In genomic region chr16:1826691-1827573, GRCh38 we compare ENCODE assay signal across 8 cellular contexts. TPM values are rescaled to one million over a fixed set of nuclear protein-coding genes. Genes with fewer than 3 reads are reported as not detected.
DNase-seq lines count a peak whose midpoint lies in the region; ATAC-seq and TF ChIP-seq lines count a peak whose summit lies in the region.

TSS of gene FAHD1 (plus strand) at chr16:1827206. CDS start at chr16:1827239, 33 bp downstream.
TSS of gene HAGH (minus strand) at chr16:1826825. CDS start at chr16:1826787, 38 bp downstream.

- H3K36me3 ChIP-seq in SJSA1 (peaks cover 22% of the 10 kb centered on the region), neuronal stem cell (replicated peaks in 1 of 2; ENCODE audit: control insufficient read depth in 2 of 2, insufficient read depth in 2 of 2, low read length in 2 of 2) (peaks cover 11 to 37% of the 10 kb centered on the region in 2 donors), subcutaneous abdominal adipose tissue (ENCODE audit: control insufficient read depth in 5 of 5, insufficient read depth in 5 of 5, low read length in 5 of 5) (peaks cover 0 to 33% (median 14%) of the 10 kb centered on the region in 5 donors)

- DNase-seq in GM04503 (ENCODE audit: low read depth) (peak; percentile 81), HFF-Myc (ENCODE audit: extremely low read depth, low read depth) (peak; percentile 71), MV-4-11 (lab: John Stamatoyannopoulos, UW) (peak; percentile 85), SJSA1 (ENCODE audit: low read depth in 1 of 2, low spot score in 2 of 2) (peak; percentile 91 to 98), foreskin keratinocyte (peak; percentile 88 to 95), neuronal stem cell (ENCODE audit: low spot score) (peak; percentile 95)
- DNase-seq in activated naive CD4-positive, alpha-beta T cell (lab: John Stamatoyannopoulos, UW): peak; percentile 75 to 81 (median 77)

- H3K18ac ChIP-seq in neuronal stem cell (ENCODE audit: low read length): peak within 1 kb of the TSS; percentile 98

- no peaks in the 10 kb centered on the region for H3K27me3 ChIP-seq in SJSA1 (replicated peaks)
- H3K27me3 ChIP-seq in foreskin keratinocyte: no peaks in the 10 kb centered on the region
- H3K27me3 ChIP-seq in neuronal stem cell (ENCODE audit: control insufficient read depth in 3 of 3, insufficient read depth in 3 of 3, low read depth in 1 of 3, low read length in 3 of 3): no peaks in the 10 kb centered on the region
- no peaks in the 10 kb centered on the region for H3K27me3 ChIP-seq in subcutaneous abdominal adipose tissue (ENCODE audit: control insufficient read depth in 5 of 5, insufficient read depth in 4 of 5, low read length in 5 of 5)

- peak within 1 kb of the TSS; percentile 99 for H2AFZ ChIP-seq in neuronal stem cell (ENCODE audit: low read length)

- peak; percentile 84 for ATAC-seq in foreskin keratinocyte

- H4K91ac ChIP-seq in neuronal stem cell (ENCODE audit: low read depth, low read length, poor library complexity): peak within 1 kb of the TSS; percentile 97

- H3K4me1 ChIP-seq in SJSA1 (replicated peaks): peaks cover 24% of the 10 kb centered on the region
- peaks cover 11% of the 10 kb centered on the region for H3K4me1 ChIP-seq in foreskin keratinocyte
- H3K4me1 ChIP-seq in neuronal stem cell (ENCODE audit: control insufficient read depth in 2 of 2, insufficient read depth in 1 of 2, low read depth in 1 of 2, low read length in 2 of 2): peaks cover 0 to 10% of the 10 kb centered on the region in 2 donors
- H3K4me1 ChIP-seq in subcutaneous abdominal adipose tissue (ENCODE audit: control insufficient read depth in 5 of 5, insufficient read depth in 5 of 5, low read length in 5 of 5): peaks cover 0 to 49% (median 39%) of the 10 kb centered on the region in 5 donors

- H3K23ac ChIP-seq in neuronal stem cell (ENCODE audit: low read depth, low read length, poor library complexity): peak within 1 kb of the TSS; percentile 94

- H3K4me3 ChIP-seq in HFF-Myc (replicated peaks; ENCODE audit: low read depth, low read length) (peak within 1 kb of the TSS; percentile 99), SJSA1 (peak within 1 kb of the TSS; percentile 86), neuronal stem cell (ENCODE audit: low read length in 2 of 2) (peak within 1 kb of the TSS; percentile 95 to 97), subcutaneous abdominal adipose tissue (ENCODE audit: low read depth in 1 of 5, low read length in 5 of 5) (peak within 1 kb of the TSS; percentile 88 to 100 (median 91))

- peak within 1 kb of the TSS; percentile 93 for H2BK5ac ChIP-seq in neuronal stem cell (ENCODE audit: low read length)

- peak within 1 kb of the TSS; percentile 39 for H3K27ac ChIP-seq in SJSA1
- H3K27ac ChIP-seq in foreskin keratinocyte: peak within 1 kb of the TSS; percentile 11
- H3K27ac ChIP-seq in neuronal stem cell (replicated peaks; ENCODE audit: low read length): peak within 1 kb of the TSS; percentile 31
- peak within 1 kb of the TSS; percentile 84 for H3K27ac ChIP-seq in subcutaneous abdominal adipose tissue (ENCODE audit: low read depth, low read length)

- no peak for TF ChIP-seq CTCF in HFF-Myc (IDR thresholded peaks at IDR 0.05; ENCODE audit: low read depth, low read length, missing control alignments)
- no peak for TF ChIP-seq CTCF in foreskin keratinocyte (conservative IDR thresholded peaks at IDR 0.05)

- H3K4ac ChIP-seq in neuronal stem cell (ENCODE audit: low read length): peak within 1 kb of the TSS; percentile 60

- H3K9ac ChIP-seq in neuronal stem cell (ENCODE audit: low read depth, low read length, poor library complexity) (peak within 1 kb of the TSS; percentile 99), subcutaneous abdominal adipose tissue (ENCODE audit: low read length in 5 of 5) (peak within 1 kb of the TSS; percentile 63 to 85 (median 81))

- peak within 1 kb of the TSS; percentile 89 for H3K4me2 ChIP-seq in neuronal stem cell (ENCODE audit: insufficient read depth, low read length, poor library complexity, severe bottlenecking)

- peak within 1 kb of the TSS; percentile 96 for H2BK15ac ChIP-seq in neuronal stem cell (ENCODE audit: low read length)

- H3K79me1 ChIP-seq in neuronal stem cell (ENCODE audit: low read depth, low read length): peaks cover 18% of the 10 kb centered on the region

- no peak within 1 kb of the TSS for H2BK120ac ChIP-seq in neuronal stem cell (ENCODE audit: low read depth, low read length)

- H3K9me3 ChIP-seq in SJSA1 (replicated peaks) (no peaks in the 10 kb centered on the region), neuronal stem cell (replicated peaks in 1 of 2; ENCODE audit: control insufficient read depth in 2 of 2, insufficient read depth in 1 of 2, low read depth in 1 of 2, low read length in 2 of 2) (no peaks in the 10 kb centered on the region), subcutaneous abdominal adipose tissue (ENCODE audit: control insufficient read depth in 5 of 5, low read length in 5 of 5) (no peaks in the 10 kb centered on the region)

- WGBS in neuronal stem cell (ENCODE audit: extremely low coverage in 2 of 2, insufficient read length in 2 of 2, insufficient replicate concordance in 1 of 2), 2 donors: no CpG with 5 or more reads among the region's 104 CpGs

- H3K14ac ChIP-seq in neuronal stem cell (ENCODE audit: low read length): peak within 1 kb of the TSS; percentile 47

- peak within 1 kb of the TSS; percentile 65 for H4K8ac ChIP-seq in neuronal stem cell (ENCODE audit: low read depth, low read length)

- peak within 1 kb of the TSS; percentile 87 for H2AK5ac ChIP-seq in neuronal stem cell (ENCODE audit: low read depth, low read length)

- no peak within 1 kb of the TSS for H2BK12ac ChIP-seq in neuronal stem cell (ENCODE audit: low read length)

RNA-seq across cellular contexts. Expression of gene FAHD1, which starts in this region (rescaled TPM):
- 38.8 and 90.3 TPM in 2 replicates for total RNA-seq in SJSA1 (2014; rRNA removed; shearing (Covaris generic))
- 29.5 and 33.7 TPM in 2 replicates for total RNA-seq in foreskin keratinocyte
- polyA plus RNA-seq in foreskin keratinocyte: 18.1 and 26.5 TPM in 2 replicates
- 17.0 TPM for polyA plus RNA-seq in neuronal stem cell (2013, experiment 1 of 2)
- polyA plus RNA-seq in neuronal stem cell (2013, experiment 2 of 2): 16.9 TPM

RNA-seq across cellular contexts. Expression of gene HAGH, which starts in this region (rescaled TPM):
- total RNA-seq in SJSA1 (2014; rRNA removed; shearing (Covaris generic)): 22.2 and 65.3 TPM in 2 replicates
- 24.3 and 28.5 TPM in 2 replicates for total RNA-seq in foreskin keratinocyte
- polyA plus RNA-seq in foreskin keratinocyte: 36.7 and 37.4 TPM in 2 replicates
- 45.7 TPM for polyA plus RNA-seq in neuronal stem cell (2013, experiment 1 of 2)
- 44.7 TPM for polyA plus RNA-seq in neuronal stem cell (2013, experiment 2 of 2)

Comparison
In these comparisons a context has a peak if more than half of its experiments do, and no peak if none do; other contexts are left out.
1. Peak in every context shown above with its lines: DNase-seq, ATAC-seq, H3K4me3 ChIP-seq and H3K27ac ChIP-seq.
2. H3K27ac ChIP-seq: peak in every context shown above with its lines; median percentile 84 in subcutaneous abdominal adipose tissue; 39 in SJSA1; 31 in neuronal stem cell; 11 in foreskin keratinocyte.